15 cellular contexts compared by ENCODE assay signal in the genomic region with DNA sequence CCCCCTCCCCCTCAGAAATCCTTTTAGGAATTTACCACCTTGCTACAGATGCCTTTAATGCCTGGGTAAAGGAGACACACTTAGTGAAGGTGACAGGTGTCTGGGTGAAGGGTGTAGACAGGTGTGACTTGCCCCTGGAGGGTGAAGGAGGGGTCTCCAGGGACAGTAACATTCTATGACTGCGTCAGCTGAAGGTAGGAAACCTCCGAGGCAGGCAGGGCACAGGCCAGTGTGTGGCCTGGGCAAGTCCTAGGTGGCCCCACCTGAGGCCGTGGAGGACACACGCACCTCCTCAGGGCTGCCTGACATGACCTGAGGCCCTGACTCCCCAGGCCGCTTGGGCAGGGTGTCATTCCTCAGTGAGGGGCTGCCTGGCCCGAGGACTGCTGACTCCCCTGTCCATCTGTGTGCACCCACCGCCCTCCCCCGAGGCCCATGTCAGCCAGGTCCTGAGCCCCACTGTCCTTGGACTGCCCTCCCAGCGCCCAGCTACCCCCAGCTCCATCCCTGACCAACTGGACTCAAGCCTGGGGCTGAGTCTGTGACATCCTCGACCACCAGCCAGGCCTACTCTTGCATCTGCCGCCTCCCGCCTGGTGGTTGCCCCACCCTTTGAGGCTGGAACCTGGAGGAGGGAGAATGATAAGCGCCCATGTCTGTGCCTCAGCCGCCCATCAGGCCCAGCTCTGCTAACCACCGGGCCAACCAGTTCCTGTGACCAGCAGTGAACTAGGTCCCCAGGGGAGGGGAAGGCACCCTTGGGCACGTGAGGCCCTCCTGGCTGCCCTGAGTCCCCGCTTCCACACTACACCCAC. TPM values are rescaled to one million over a fixed set of nuclear protein-coding genes. Genes with fewer than 3 reads are reported as not detected.
DNase-seq lines count a peak whose midpoint lies in the region; ATAC-seq and TF ChIP-seq lines count a peak whose summit lies in the region.
"Had no signal": no experiment of that assay in that cellular context is flagged by ENCODE, and none has a peak within 500 bp of the region (broad histone marks: within the 10 kb centered on the region; RNA-seq: fewer than 3 reads in every experiment).

No MANE protein-coding gene starts in this region.

- H3K27me3 ChIP-seq in adrenal gland, result no peaks in the 10 kb centered on the region
- H3K27me3 ChIP-seq: esophagus muscularis mucosa, tibial nerve had no signal

- peak overlapping the region in 2 of 5 donors; percentile 22 to 77 for H3K27ac ChIP-seq in adrenal gland
- H3K27ac ChIP-seq: esophagus muscularis mucosa, SK-N-MC, tibial nerve had no signal

- no peaks in the 10 kb centered on the region for H3K27me3 Mint-ChIP-seq in stimulated activated naive CD8-positive, alpha-beta T cell treated with anti-CD3 and anti-CD28 coated beads, Interleukin-15, Interleukin-2, amounts not matched to agents 100 ng/mL and 50 ng/mL, for 24 hours
- no peaks in the 10 kb centered on the region for H3K27me3 Mint-ChIP-seq in memory B cell
- H3K27me3 Mint-ChIP-seq: activated CD4-positive, alpha-beta T cell treated with anti-CD3 and anti-CD28 coated beads, Interleukin-2, amount 10 ng/mL, durations not matched to agents 7 days and 5 days had no signal

- intact Hi-C loops in adrenal gland (cut with DNase I), result no loop called here

- H3K9me3 Mint-ChIP-seq in stimulated activated naive CD8-positive, alpha-beta T cell treated with anti-CD3 and anti-CD28 coated beads, Interleukin-15, Interleukin-2, amounts not matched to agents 100 ng/mL and 50 ng/mL, for 24 hours, result no peaks in the 10 kb centered on the region
- no peaks in the 10 kb centered on the region for H3K9me3 Mint-ChIP-seq in memory B cell
- H3K9me3 Mint-ChIP-seq: activated CD4-positive, alpha-beta T cell treated with anti-CD3 and anti-CD28 coated beads, Interleukin-2, amount 10 ng/mL, durations not matched to agents 7 days and 5 days had no signal

- no peak for TF ChIP-seq CTCF in adrenal gland (IDR thresholded peaks at IDR 0.05)

- no peak overlapping the region for H3K4me3 ChIP-seq in adrenal gland
- H3K4me3 ChIP-seq: esophagus muscularis mucosa, SK-N-MC, tibial nerve had no signal

- H3K4me3 Mint-ChIP-seq in stimulated activated naive CD8-positive, alpha-beta T cell treated with anti-CD3 and anti-CD28 coated beads, Interleukin-15, Interleukin-2, amounts not matched to agents 100 ng/mL and 50 ng/mL, for 24 hours, result no peak overlapping the region
- H3K4me3 Mint-ChIP-seq in memory B cell, result no peak overlapping the region
- H3K4me3 Mint-ChIP-seq: activated CD4-positive, alpha-beta T cell treated with anti-CD3 and anti-CD28 coated beads, Interleukin-2, amount 10 ng/mL, durations not matched to agents 7 days and 5 days had no signal

- H3K27ac Mint-ChIP-seq in stimulated activated naive CD8-positive, alpha-beta T cell treated with anti-CD3 and anti-CD28 coated beads, Interleukin-15, Interleukin-2, amounts not matched to agents 100 ng/mL and 50 ng/mL, for 24 hours, result peak overlapping the region; percentile 70
- H3K27ac Mint-ChIP-seq in memory B cell, result peak overlapping the region; percentile 11

- H3K9me3 ChIP-seq in adrenal gland (replicated peaks in 1 of 3), result no peaks in the 10 kb centered on the region
- H3K9me3 ChIP-seq: esophagus muscularis mucosa, tibial nerve had no signal

- 82 to 88% (median 84%) methylated on average over 4 to 17 of the region's 17 CpGs for WGBS in adrenal gland, 4 donors

- peaks cover 0 to 15% of the 10 kb centered on the region in 2 donors for H3K36me3 ChIP-seq in adrenal gland (replicated peaks in 1 of 2)

- H3K36me3 Mint-ChIP-seq in stimulated activated naive CD8-positive, alpha-beta T cell treated with anti-CD3 and anti-CD28 coated beads, Interleukin-15, Interleukin-2, amounts not matched to agents 100 ng/mL and 50 ng/mL, for 24 hours (ENCODE audit: low read depth), result peaks cover 5% of the 10 kb centered on the region
- H3K36me3 Mint-ChIP-seq in memory B cell, result peaks cover 4% of the 10 kb centered on the region

- no peak for DNase-seq in stimulated activated naive CD8-positive, alpha-beta T cell treated with anti-CD3 and anti-CD28 coated beads, Interleukin-15, Interleukin-2, amounts not matched to agents 100 U/mL and 50 U/mL, for 24 hours
- DNase-seq in adrenal gland, result peak; percentile 16 to 53 (median 23)
- DNase-seq in memory B cell (ENCODE audit: low spot score in 2 of 2), result no peak
- DNase-seq in NCI-H345 treated with DMSO at 0.1 percent for 48 hours (lab: John Stamatoyannopoulos, UW; ENCODE audit: unreplicated experiment), result no peak
- no peak for DNase-seq in SW480 (ENCODE audit: low spot score)
- DNase-seq in NK-92 treated with Interleukin-12 subunit alpha and Interleukin-12 subunit beta, amount 100 ng/mL, for 24 hours (lab: John Stamatoyannopoulos, UW), result no peak
- DNase-seq: activated CD4-positive, alpha-beta T cell treated with anti-CD3 and anti-CD28 coated beads, Interleukin-2, amount 10 ng/mL, durations not matched to agents 7 days and 5 days; C1 segment of cervical spinal cord; NCI-H446 had no signal

- peaks cover 29 to 35% of the 10 kb centered on the region in 2 donors for H3K4me1 ChIP-seq in adrenal gland (replicated peaks in 1 of 2)

- TF ChIP-seq POLR2A in adrenal gland (IDR thresholded peaks at IDR 0.05), result no peak

- ATAC-seq in stimulated activated naive CD8-positive, alpha-beta T cell treated with anti-CD3 and anti-CD28 coated beads, Interleukin-15, Interleukin-2, amounts not matched to agents 100 U/mL and 50 U/mL, for 24 hours, result no peak
- ATAC-seq in memory B cell (ENCODE audit: low read depth) (no peak), GM19395 (IDR thresholded peaks at IDR 0.05; ENCODE audit: unreplicated experiment) (no peak)

- peaks cover 21% of the 10 kb centered on the region for H3K4me1 Mint-ChIP-seq in stimulated activated naive CD8-positive, alpha-beta T cell treated with anti-CD3 and anti-CD28 coated beads, Interleukin-15, Interleukin-2, amounts not matched to agents 100 ng/mL and 50 ng/mL, for 24 hours (ENCODE audit: low read depth)
- H3K4me1 Mint-ChIP-seq in memory B cell, result peaks cover 15% of the 10 kb centered on the region

RNA-seq across cellular contexts. Expression of gene CARD19, which starts 18.4 kb away (rescaled TPM):
- 10 to 100 TPM; 29.7 to 75.0 (median 39.2) TPM for total RNA-seq in adrenal gland
- polyA plus RNA-seq in adrenal gland, result 10 to 100 TPM; 10.7 to 69.1 (median 68.4) TPM

RNA-seq across cellular contexts. Expression of gene NINJ1, which starts 19.7 kb away (rescaled TPM):
- total RNA-seq in adrenal gland, result 100 to 1,000 TPM; 122 to 339 (median 181) TPM
- polyA plus RNA-seq in adrenal gland, result 100 to 1,000 TPM in 2 of 3 donors, 10 to 100 TPM in 1; 31.1 to 135 (median 101) TPM

RNA-seq across cellular contexts. Expression of gene SUSD3, which starts 55.9 kb away (rescaled TPM):
- total RNA-seq in adrenal gland, result 1 to 10 TPM; 1.4 to 4.9 (median 3.3) TPM
- 1 to 10 TPM in 2 of 3 donors, under 1 TPM in 1; 0.60 to 1.7 (median 1.1) TPM for polyA plus RNA-seq in adrenal gland
- total RNA-seq: osteocyte had no signal

Comparison
In these comparisons a context has a peak if more than half of its experiments do, and no peak if none do; other contexts are left out.
1. DNase-seq: peak in adrenal gland (7 of 7); none in stimulated activated naive CD8-positive, alpha-beta T cell treated with anti-CD3 and anti-CD28 coated beads, Interleukin-15, Interleukin-2, amounts not matched to agents 100 U/mL and 50 U/mL, for 24 hours (single experiment), memory B cell (0 of 2), NCI-H345 treated with DMSO at 0.1 percent for 48 hours (single experiment), SW480 (single experiment) and NK-92 treated with Interleukin-12 subunit alpha and Interleukin-12 subunit beta, amount 100 ng/mL, for 24 hours (single experiment).